ENCODE assay signal across 26 cellular contexts in the genomic region with DNA sequence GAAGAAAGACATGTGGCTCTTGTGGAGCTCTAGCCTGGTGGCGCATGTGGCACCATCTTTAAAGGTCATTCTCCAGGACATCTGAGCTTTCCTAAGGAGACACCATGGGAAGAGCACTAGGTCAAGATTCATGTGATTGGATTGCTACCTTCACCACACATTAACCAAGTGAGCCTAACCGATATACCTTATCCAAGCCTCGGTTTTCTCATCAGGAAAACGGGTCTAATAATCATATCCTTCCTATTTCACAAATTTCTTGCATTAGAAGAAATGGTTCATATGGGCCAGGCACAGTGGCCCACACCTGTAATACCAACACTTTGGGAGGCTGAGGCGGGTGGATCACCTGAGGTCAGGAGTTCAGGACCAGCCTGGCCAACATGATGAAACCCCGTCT.
"Had no signal": no experiment of that assay in that cellular context is flagged by ENCODE, and none has a peak within 500 bp of the region (broad histone marks: within the 10 kb centered on the region; RNA-seq: fewer than 3 reads in every experiment).

No MANE protein-coding gene starts in this region.

- DNase-seq: naive thymus-derived CD4-positive, alpha-beta T cell; natural killer cell; occipital lobe; ovary; posterior cingulate gyrus; psoas muscle; right cardiac atrium; stimulated activated CD4-positive, alpha-beta T cell treated with anti-CD3 and anti-CD28 coated beads, Interleukin-15, amount 100 ng/mL, for 24 hours; stimulated activated CD4-positive, alpha-beta T cell treated with anti-CD3 and anti-CD28 coated beads, Interleukin-2, amount 100 ng/mL, for 24 hours; stimulated activated CD4-positive, alpha-beta T cell treated with anti-CD3 and anti-CD28 coated beads, Interleukin-2, amount 100 ng/mL, for 48 hours; stimulated activated CD4-positive, alpha-beta T cell treated with anti-CD3 and anti-CD28 coated beads, Interleukin-4, amount 100 ng/mL, for 24 hours; stimulated activated naive B cell treated with anti-CD40 and anti-IgM and Interleukin-4, amounts not matched to agents 10 μg/mL and 1 μg/mL and 100 μg/mL, for 72 hours; stimulated activated naive CD4-positive, alpha-beta T cell treated with Interleukin-2 at 50 U/mL for 16 hours; stomach; thyroid gland; trophoblast cell; upper lobe of left lung; uterus had no signal

- H2AFZ ChIP-seq: neural progenitor cell, parathyroid adenoma had no signal

- H3K79me2 ChIP-seq: parathyroid adenoma had no signal

- H3K4me3 ChIP-seq: neural progenitor cell, ovary, psoas muscle, skin epidermis, smooth muscle cell, stomach, thoracic aorta, thyroid gland, tibial nerve, upper lobe of left lung, uterus had no signal

- ATAC-seq: naive thymus-derived CD4-positive, alpha-beta T cell; natural killer cell; psoas muscle; right cardiac atrium; sciatic nerve; stimulated activated effector memory CD8-positive, alpha-beta T cell treated with anti-CD3 and anti-CD28 coated beads, Interleukin-12 subunit alpha, Interleukin-12 subunit beta, amount 100 ng/mL, for 72 hours; stimulated activated naive B cell treated with anti-CD40 and anti-IgM and Interleukin-4, amounts not matched to agents 10 μg/mL and 1 μg/mL and 100 μg/mL, for 72 hours had no signal

- H3K36me3 ChIP-seq: neural progenitor cell, ovary, thoracic aorta, thyroid gland, upper lobe of left lung, uterus had no signal

- H3K27me3 ChIP-seq: neural progenitor cell, ovary, stomach, thyroid gland, tibial nerve, upper lobe of left lung, uterus had no signal

- H3K9ac ChIP-seq: neural progenitor cell, parathyroid adenoma had no signal

- H3K4me1 ChIP-seq: neural progenitor cell, parathyroid adenoma, psoas muscle, upper lobe of left lung, uterus had no signal

- H3K27ac ChIP-seq: neural progenitor cell, ovary, parathyroid adenoma, psoas muscle, skin epidermis, stomach, thoracic aorta, thyroid gland, tibial nerve, upper lobe of left lung, uterus had no signal

- H3K9me3 ChIP-seq: ovary, psoas muscle, stomach, thoracic aorta, thyroid gland, tibial nerve, upper lobe of left lung, uterus had no signal

- H3K4me2 ChIP-seq: neural progenitor cell, smooth muscle cell had no signal
